Comparison of ENCODE assay signal across 23 cellular contexts in the genomic region with DNA sequence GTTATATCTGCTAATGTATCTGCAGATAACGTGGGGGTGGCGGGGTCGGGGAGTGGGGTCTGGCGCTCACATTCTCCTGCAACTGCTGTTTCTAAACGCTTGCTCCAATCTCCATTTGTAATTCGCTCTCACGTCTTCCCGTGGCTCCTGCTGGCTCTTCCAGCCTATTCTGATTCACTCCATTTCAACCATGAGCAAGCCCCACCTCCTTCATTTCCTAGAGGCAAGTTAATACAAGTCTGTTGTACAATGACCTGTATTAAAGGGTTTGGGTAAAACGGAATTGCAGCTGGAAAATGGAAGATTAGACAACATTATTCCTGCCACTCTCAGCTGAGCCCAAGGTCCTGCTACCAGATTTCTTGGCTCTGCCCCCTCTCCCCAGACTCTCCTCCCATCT.
"Had no signal": no experiment of that assay in that cellular context is flagged by ENCODE, and none has a peak within 500 bp of the region (broad histone marks: within the 10 kb centered on the region; RNA-seq: fewer than 3 reads in every experiment).

No MANE protein-coding gene starts in this region.

- H3K27ac ChIP-seq: VCaP had no signal

- H3K4me3 ChIP-seq: K562 had no signal

- DNase-seq: activated CD4-positive, alpha-beta memory T cell treated with anti-CD3 and anti-CD28 coated beads for 36 hours; activated CD4-positive, alpha-beta T cell treated with anti-CD3 and anti-CD28 coated beads, Interleukin-2, amount 10 ng/mL, durations not matched to agents 7 days and 5 days; activated CD4-positive, CD25-positive, alpha-beta regulatory T cell; activated CD8-positive, alpha-beta memory T cell treated with anti-CD3 and anti-CD28 coated beads for 24 hours; activated gamma-delta T cell; activated naive CD4-positive, alpha-beta T cell treated with anti-CD3 and anti-CD28 coated beads for 36 hours; activated T-cell treated with anti-CD3 and anti-CD28 coated beads, Interleukin-2, amount 50 U/mL, for 4 hours; amygdala; caudate nucleus; Kasumi-1; NCI-H1048; NCI-H146; NCI-H187 treated with DMSO at 0.1 percent for 48 hours; NCI-H345; NCI-H510A; NCI-H526 treated with DMSO at 0.1 percent for 48 hours; NK-92 treated with Interleukin-12 subunit alpha and Interleukin-12 subunit beta, amount 100 ng/mL, for 24 hours; OCI-M1; RPMI8226; SHP77 had no signal

- ATAC-seq: activated T-cell treated with anti-CD3 and anti-CD28 coated beads, Interleukin-2, amount 50 U/mL, for 4 hours; K562; Panc1 had no signal
